ENCODE assay signal across 8 cellular contexts in the genomic region with DNA sequence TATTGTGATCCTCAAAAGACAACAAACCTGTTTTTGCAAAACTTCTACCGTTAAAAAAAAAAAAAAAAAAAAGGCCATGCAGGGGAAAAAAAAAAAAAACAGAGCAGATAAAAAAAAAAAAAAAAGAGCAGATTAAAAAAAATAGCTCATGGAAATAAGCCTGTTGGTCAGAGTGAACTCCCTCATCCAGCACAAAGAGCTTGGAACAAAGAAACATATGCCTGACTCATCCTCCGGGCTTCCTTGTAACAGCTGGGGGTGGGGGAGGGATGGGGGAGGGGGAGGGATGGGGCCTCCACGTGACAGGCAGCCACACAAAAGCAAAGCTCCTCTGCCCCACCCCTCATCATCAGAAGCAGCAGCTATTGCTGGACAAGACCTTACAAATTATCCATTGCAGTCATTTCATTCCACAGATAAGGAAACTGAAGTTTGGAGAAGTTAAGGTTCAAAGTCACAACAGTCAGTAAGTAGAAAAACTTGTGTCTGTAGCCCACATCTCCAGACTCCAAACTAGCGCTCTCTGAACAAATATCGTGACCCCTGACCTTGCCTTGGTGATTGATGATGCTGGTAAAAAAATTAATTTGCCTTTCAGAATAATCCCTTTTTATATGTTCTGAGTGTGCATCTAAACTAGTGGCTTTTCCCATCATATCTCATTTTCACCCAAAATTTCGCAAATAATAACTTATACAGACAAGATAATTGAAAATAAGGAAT. TPM values are rescaled to one million over a fixed set of nuclear protein-coding genes. Genes with fewer than 3 reads are reported as not detected.
A peak's percentile ranks its signal among the peaks of the same experiment; 100 is the strongest.
DNase-seq lines count a peak whose midpoint lies in the region; ATAC-seq and TF ChIP-seq lines count a peak whose summit lies in the region.

No MANE protein-coding gene starts in this region.

- H3K4me1 Mint-ChIP-seq in WTC11: peaks cover 50% of the 10 kb centered on the region
- H3K4me1 Mint-ChIP-seq in activated CD4-positive, alpha-beta T cell treated with anti-CD3 and anti-CD28 coated beads, Interleukin-2, amount 10 ng/mL, durations not matched to agents 24 days and 14 days: peaks cover 6% of the 10 kb centered on the region

- CTCF ChIA-PET in WTC11 (lab: Charles Lee): interaction anchor here (0.6 to 2.8 kb wide), 15 partner anchors 16 to 1215 kb away, joined by 3 to 16 read pairs (median 3); no protein-coding TSS in a partner anchor

- peaks cover 0 to 9% (median 0%) of the 10 kb centered on the region in 12 donors for H3K9me3 ChIP-seq in heart left ventricle

- DNase-seq in AG08396 (ENCODE audit: low spot score) (peak; percentile 81), LNCaP clone FGC (ENCODE audit: low read depth) (peak; percentile 13), WTC11 (ENCODE audit: low spot score) (no peak), heart left ventricle (peak; percentile 57 to 66 (median 63)), sciatic nerve (ENCODE audit: low spot score) (no peak)
- DNase-seq in activated CD4-positive, alpha-beta T cell treated with anti-CD3 and anti-CD28 coated beads, Interleukin-2, amount 10 ng/mL, durations not matched to agents 24 days and 14 days: no peak
- no peak for DNase-seq in stimulated activated naive CD4-positive, alpha-beta T cell (lab: John Stamatoyannopoulos, UW)

- peaks cover 0 to 41% (median 12%) of the 10 kb centered on the region in 9 donors for H3K36me3 ChIP-seq in heart left ventricle

- intact Hi-C loops in heart left ventricle (cut with DNase I): loop anchor here in 3 of 10 donors (5.0 to 10.0 kb wide), 4 partner anchors 38 to 220 kb away; a partner anchor contains a TSS
- intact Hi-C loops in sciatic nerve (cut with DNase I): no loop called here
- intact Hi-C loops in activated CD4-positive, alpha-beta T cell treated with anti-CD3 and anti-CD28 coated beads, Interleukin-2, amount 10 ng/mL, durations not matched to agents 24 days and 14 days (cut with micrococcal nuclease): no loop called here

- peaks cover 9% of the 10 kb centered on the region for H3K36me3 Mint-ChIP-seq in WTC11
- H3K36me3 Mint-ChIP-seq in activated CD4-positive, alpha-beta T cell treated with anti-CD3 and anti-CD28 coated beads, Interleukin-2, amount 10 ng/mL, durations not matched to agents 24 days and 14 days (ENCODE audit: low read depth): no peaks in the 10 kb centered on the region

- no peak overlapping the region for H3K27ac Mint-ChIP-seq in WTC11
- no peak overlapping the region for H3K27ac Mint-ChIP-seq in activated CD4-positive, alpha-beta T cell treated with anti-CD3 and anti-CD28 coated beads, Interleukin-2, amount 10 ng/mL, durations not matched to agents 24 days and 14 days

- peak overlapping the region in 11 of 12 donors; percentile 4 to 73 (median 46) for H3K27ac ChIP-seq in heart left ventricle

- no peak overlapping the region for H3K4me3 Mint-ChIP-seq in WTC11
- H3K4me3 Mint-ChIP-seq in activated CD4-positive, alpha-beta T cell treated with anti-CD3 and anti-CD28 coated beads, Interleukin-2, amount 10 ng/mL, durations not matched to agents 24 days and 14 days: no peak overlapping the region

- POLR2A ChIA-PET in WTC11 (lab: Charles Lee): interaction anchor here (0.6 to 0.7 kb wide), 3 partner anchors 21 to 1221 kb away, joined by 3 to 6 read pairs (median 4); no protein-coding TSS in a partner anchor

- no peaks in the 10 kb centered on the region for H3K27me3 Mint-ChIP-seq in WTC11 (ENCODE audit: low read depth)
- peaks cover 2% of the 10 kb centered on the region for H3K27me3 Mint-ChIP-seq in activated CD4-positive, alpha-beta T cell treated with anti-CD3 and anti-CD28 coated beads, Interleukin-2, amount 10 ng/mL, durations not matched to agents 24 days and 14 days

- 37 to 46% (median 40%) methylated on average over 6 of the region's 6 CpGs for WGBS in heart left ventricle, 4 donors

- peaks cover 4 to 29% (median 10%) of the 10 kb centered on the region in 12 donors for H3K4me1 ChIP-seq in heart left ventricle

- H3K4me3 ChIP-seq in LNCaP clone FGC (ENCODE audit: low read depth, low read length) (no peak overlapping the region), heart left ventricle (no peak overlapping the region)

- peaks cover 10% of the 10 kb centered on the region for H3K9me3 Mint-ChIP-seq in WTC11
- H3K9me3 Mint-ChIP-seq in activated CD4-positive, alpha-beta T cell treated with anti-CD3 and anti-CD28 coated beads, Interleukin-2, amount 10 ng/mL, durations not matched to agents 24 days and 14 days: no peaks in the 10 kb centered on the region

- H3K27me3 ChIP-seq in heart left ventricle: no peaks in the 10 kb centered on the region

- no peak for TF ChIP-seq POLR2A in heart left ventricle (IDR thresholded peaks at IDR 0.05)

- TF ChIP-seq CTCF in LNCaP clone FGC (IDR thresholded peaks at IDR 0.05; ENCODE audit: control insufficient read depth, extremely low read depth, insufficient read depth): no peak
- TF ChIP-seq CTCF in WTC11 (IDR thresholded peaks at IDR 0.05): no peak
- TF ChIP-seq CTCF in heart left ventricle (IDR thresholded peaks at IDR 0.05): no peak

- peak; percentile 78 for ATAC-seq in WTC11
- peak; percentile 70 to 94 (median 91) for ATAC-seq in heart left ventricle
- ATAC-seq in sciatic nerve: peak; percentile 95
- no peak for ATAC-seq in HG03025 (IDR thresholded peaks at IDR 0.05; ENCODE audit: low FRiP score, unreplicated experiment)

TF ChIP-seq in WTC11, 78 proteins besides CTCF, POLR2A, EP300 and RAD21:
- TF ChIP-seq RELA (CRISPR knock-in tag; IDR thresholded peaks at IDR 0.05; ENCODE audit: borderline replicate concordance) (no peak), ZNF138 (CRISPR knock-in tag; conservative IDR thresholded peaks at IDR 0.05) (no peak), KAT7 (CRISPR knock-in tag; IDR thresholded peaks at IDR 0.05; ENCODE audit: borderline replicate concordance) (no peak), ELF4 (CRISPR knock-in tag; IDR thresholded peaks at IDR 0.05; ENCODE audit: low read depth) (no peak)
- TF ChIP-seq, protein P1, sequence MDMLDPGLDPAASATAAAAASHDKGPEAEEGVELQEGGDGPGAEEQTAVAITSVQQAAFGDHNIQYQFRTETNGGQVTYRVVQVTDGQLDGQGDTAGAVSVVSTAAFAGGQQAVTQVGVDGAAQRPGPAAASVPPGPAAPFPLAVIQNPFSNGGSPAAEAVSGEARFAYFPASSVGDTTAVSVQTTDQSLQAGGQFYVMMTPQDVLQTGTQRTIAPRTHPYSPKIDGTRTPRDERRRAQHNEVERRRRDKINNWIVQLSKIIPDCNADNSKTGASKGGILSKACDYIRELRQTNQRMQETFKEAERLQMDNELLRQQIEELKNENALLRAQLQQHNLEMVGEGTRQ (CRISPR knock-in tag; IDR thresholded peaks at IDR 0.05): peak; percentile 79
- TF ChIP-seq, protein P2, sequence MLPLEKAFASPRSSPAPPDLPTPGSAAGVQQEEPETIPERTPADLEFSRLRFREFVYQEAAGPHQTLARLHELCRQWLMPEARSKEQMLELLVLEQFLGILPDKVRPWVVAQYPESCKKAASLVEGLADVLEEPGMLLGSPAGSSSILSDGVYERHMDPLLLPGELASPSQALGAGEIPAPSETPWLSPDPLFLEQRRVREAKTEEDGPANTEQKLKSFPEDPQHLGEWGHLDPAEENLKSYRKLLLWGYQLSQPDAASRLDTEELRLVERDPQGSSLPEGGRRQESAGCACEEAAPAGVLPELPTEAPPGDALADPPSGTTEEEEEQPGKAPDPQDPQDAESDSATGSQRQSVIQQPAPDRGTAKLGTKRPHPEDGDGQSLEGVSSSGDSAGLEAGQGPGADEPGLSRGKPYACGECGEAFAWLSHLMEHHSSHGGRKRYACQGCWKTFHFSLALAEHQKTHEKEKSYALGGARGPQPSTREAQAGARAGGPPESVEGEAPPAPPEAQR (CRISPR knock-in tag; IDR thresholded peaks at IDR 0.05): no peak
- TF ChIP-seq, protein P3, sequence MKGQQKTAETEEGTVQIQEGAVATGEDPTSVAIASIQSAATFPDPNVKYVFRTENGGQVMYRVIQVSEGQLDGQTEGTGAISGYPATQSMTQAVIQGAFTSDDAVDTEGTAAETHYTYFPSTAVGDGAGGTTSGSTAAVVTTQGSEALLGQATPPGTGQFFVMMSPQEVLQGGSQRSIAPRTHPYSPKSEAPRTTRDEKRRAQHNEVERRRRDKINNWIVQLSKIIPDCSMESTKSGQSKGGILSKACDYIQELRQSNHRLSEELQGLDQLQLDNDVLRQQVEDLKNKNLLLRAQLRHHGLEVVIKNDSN (CRISPR knock-in tag; IDR thresholded peaks at IDR 0.05): peak; percentile 52; the same call in 1 of the 2 replicates
- TF ChIP-seq, protein P4, sequence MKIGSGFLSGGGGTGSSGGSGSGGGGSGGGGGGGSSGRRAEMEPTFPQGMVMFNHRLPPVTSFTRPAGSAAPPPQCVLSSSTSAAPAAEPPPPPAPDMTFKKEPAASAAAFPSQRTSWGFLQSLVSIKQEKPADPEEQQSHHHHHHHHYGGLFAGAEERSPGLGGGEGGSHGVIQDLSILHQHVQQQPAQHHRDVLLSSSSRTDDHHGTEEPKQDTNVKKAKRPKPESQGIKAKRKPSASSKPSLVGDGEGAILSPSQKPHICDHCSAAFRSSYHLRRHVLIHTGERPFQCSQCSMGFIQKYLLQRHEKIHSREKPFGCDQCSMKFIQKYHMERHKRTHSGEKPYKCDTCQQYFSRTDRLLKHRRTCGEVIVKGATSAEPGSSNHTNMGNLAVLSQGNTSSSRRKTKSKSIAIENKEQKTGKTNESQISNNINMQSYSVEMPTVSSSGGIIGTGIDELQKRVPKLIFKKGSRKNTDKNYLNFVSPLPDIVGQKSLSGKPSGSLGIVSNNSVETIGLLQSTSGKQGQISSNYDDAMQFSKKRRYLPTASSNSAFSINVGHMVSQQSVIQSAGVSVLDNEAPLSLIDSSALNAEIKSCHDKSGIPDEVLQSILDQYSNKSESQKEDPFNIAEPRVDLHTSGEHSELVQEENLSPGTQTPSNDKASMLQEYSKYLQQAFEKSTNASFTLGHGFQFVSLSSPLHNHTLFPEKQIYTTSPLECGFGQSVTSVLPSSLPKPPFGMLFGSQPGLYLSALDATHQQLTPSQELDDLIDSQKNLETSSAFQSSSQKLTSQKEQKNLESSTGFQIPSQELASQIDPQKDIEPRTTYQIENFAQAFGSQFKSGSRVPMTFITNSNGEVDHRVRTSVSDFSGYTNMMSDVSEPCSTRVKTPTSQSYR (CRISPR knock-in tag; IDR thresholded peaks at IDR 0.05): no peak

RNA-seq across cellular contexts. Expression of a gene that starts 38.9 kb away (rescaled TPM):
- total RNA-seq in WTC11 (2021) (14.6 to 18.2 TPM (median 17.3 TPM) in 3 replicates), heart left ventricle (10 to 100 TPM; 10.5 to 23.1 (median 15.9) TPM), sciatic nerve (30.3 TPM)
- 10 to 100 TPM in 1 of 2 donors, 1 to 10 TPM in 1; 8.2 to 19.8 TPM for polyA plus RNA-seq in heart left ventricle
- total RNA-seq in activated CD4-positive, alpha-beta T cell treated with anti-CD3 and anti-CD28 coated beads, Interleukin-2, amount 10 ng/mL, durations not matched to agents 24 days and 14 days: 5.2 and 6.1 TPM in 2 replicates

RNA-seq across cellular contexts. Expression of a gene that starts 42.6 kb away (rescaled TPM):
- total RNA-seq in WTC11 (2021): not detected in 3 replicates
- 1 to 10 TPM in 4 of 9 donors, under 1 TPM in 4, not detected in 1; 0.33 to 2.6 (median 1.0) TPM for total RNA-seq in heart left ventricle
- polyA plus RNA-seq in heart left ventricle: 1 to 10 TPM in 1 of 2 donors, under 1 TPM in 1; 0.78 to 2.6 TPM
- 4.5 TPM for total RNA-seq in sciatic nerve
- total RNA-seq in activated CD4-positive, alpha-beta T cell treated with anti-CD3 and anti-CD28 coated beads, Interleukin-2, amount 10 ng/mL, durations not matched to agents 24 days and 14 days: not detected in 2 replicates

Comparison
In these comparisons a context has a peak if more than half of its experiments do, and no peak if none do; other contexts are left out.
1. DNase-seq: peak in AG08396 (single experiment), LNCaP clone FGC (single experiment) and heart left ventricle (5 of 5); none in WTC11 (single experiment), sciatic nerve (single experiment), activated CD4-positive, alpha-beta T cell treated with anti-CD3 and anti-CD28 coated beads, Interleukin-2, amount 10 ng/mL, durations not matched to agents 24 days and 14 days (single experiment) and stimulated activated naive CD4-positive, alpha-beta T cell (0 of 6).